In the genomic region with DNA sequence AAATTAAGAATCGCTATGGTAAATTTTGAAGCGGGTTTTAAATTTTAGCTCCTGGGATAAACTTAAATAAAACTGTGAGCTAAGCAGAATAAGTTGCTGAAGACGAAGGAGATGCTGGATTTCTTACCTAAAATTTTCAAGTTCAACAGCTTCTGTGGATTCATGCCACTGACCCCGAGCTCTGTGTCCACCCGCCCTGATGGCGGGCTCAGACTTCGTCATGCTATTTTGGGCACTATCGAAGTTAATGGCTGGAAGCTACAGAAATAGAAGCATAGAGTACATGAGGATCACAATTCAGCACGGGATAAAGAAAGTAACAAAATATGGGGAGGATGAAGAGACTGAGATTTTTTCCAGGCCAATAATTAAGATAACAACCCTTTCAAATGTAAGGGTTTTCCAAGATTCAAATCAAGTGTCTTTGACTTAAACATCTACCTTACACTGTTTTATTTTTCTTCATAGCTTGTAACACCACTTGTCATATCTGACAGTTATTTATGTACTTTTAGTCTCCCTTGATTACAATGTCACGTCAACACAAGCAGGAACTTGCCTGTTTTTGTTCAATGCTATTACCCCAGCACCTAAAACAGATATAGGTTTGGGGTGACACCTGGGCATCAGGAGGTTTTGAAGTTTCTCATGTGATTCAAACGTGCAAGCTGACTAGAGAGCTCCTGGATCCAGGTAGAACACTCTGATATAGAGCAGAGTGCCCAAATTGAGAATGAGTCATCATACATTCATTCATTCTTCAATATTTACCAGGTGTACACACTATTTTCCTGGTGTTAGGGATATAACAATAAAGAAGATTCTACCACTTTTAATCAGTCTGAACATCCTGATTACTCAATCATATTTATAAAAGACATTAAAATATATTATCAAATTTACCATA, we compare ENCODE assay signal across 14 cellular contexts. TPM values are rescaled to one million over a fixed set of nuclear protein-coding genes. Genes with fewer than 3 reads are reported as not detected.
DNase-seq lines count a peak whose midpoint lies in the region; FAIRE-seq and TF ChIP-seq lines count a peak whose summit lies in the region.
"Had no signal": no experiment of that assay in that cellular context is flagged by ENCODE, and none has a peak within 500 bp of the region (broad histone marks: within the 10 kb centered on the region; RNA-seq: fewer than 3 reads in every experiment).

No MANE protein-coding gene starts in this region.

- intact Hi-C loops in left ventricle myocardium inferior (cut with micrococcal nuclease): no loop called here

- H3K9ac ChIP-seq in skeletal muscle tissue (ENCODE audit: low read depth in 1 of 3, low read length in 3 of 3): peak overlapping the region; percentile 27 to 74 (median 66)
- H3K9ac ChIP-seq: KMS-11 had no signal

- peak overlapping the region; percentile 46 for H3K27ac ChIP-seq in HL-60 (replicated peaks)
- peak overlapping the region; percentile 86 for H3K27ac ChIP-seq in left ventricle myocardium inferior (replicated peaks)
- peak overlapping the region; percentile 84 for H3K27ac ChIP-seq in skeletal muscle tissue (ENCODE audit: low read depth, low read length)
- H3K27ac ChIP-seq: KMS-11 had no signal

- peaks cover 20% of the 10 kb centered on the region for H3K4me1 ChIP-seq in left ventricle myocardium inferior
- peaks cover 0 to 4% (median 3%) of the 10 kb centered on the region in 3 donors for H3K4me1 ChIP-seq in skeletal muscle tissue (ENCODE audit: control insufficient read depth in 3 of 3, insufficient read depth in 3 of 3, low read length in 3 of 3)
- H3K4me1 ChIP-seq: BE2C had no signal

- H3K9me3 ChIP-seq in left ventricle myocardium inferior (replicated peaks) (no peaks in the 10 kb centered on the region), skeletal muscle tissue (ENCODE audit: control insufficient read depth in 3 of 3, low read length in 3 of 3) (no peaks in the 10 kb centered on the region)
- H3K9me3 ChIP-seq: BE2C, MG63 had no signal

- DNase-seq in HL-60 (ENCODE audit: low read depth in 1 of 2, low spot score in 1 of 2) (no peak), bronchial epithelial cell (ENCODE audit: low read depth) (peak; percentile 67), left ventricle myocardium inferior (no peak), NCI-H2171 treated with DMSO at 0.1 percent for 48 hours (lab: John Stamatoyannopoulos, UW) (no peak), pons (ENCODE audit: low spot score) (no peak), foreskin fibroblast (no peak)
- DNase-seq: BE2C; MG63; NCI-H526 treated with DMSO at 0.1 percent for 48 hours; NK-92 treated with Interleukin-12 subunit alpha and Interleukin-12 subunit beta, amount 100 ng/mL, for 24 hours had no signal

- no peak overlapping the region for H3K4me3 ChIP-seq in HL-60 (replicated peaks; ENCODE audit: insufficient read depth, low read length)
- H3K4me3 ChIP-seq in bronchial epithelial cell (ENCODE audit: low read depth, low read length): no peak overlapping the region
- H3K4me3 ChIP-seq in left ventricle myocardium inferior: peak overlapping the region; percentile 55
- peak overlapping the region; percentile 37 to 71 (median 55) for H3K4me3 ChIP-seq in skeletal muscle tissue (ENCODE audit: low read length in 3 of 3)
- no peak overlapping the region for H3K4me3 ChIP-seq in foreskin fibroblast (ENCODE audit: low read depth in 1 of 2, low read length in 2 of 2)
- H3K4me3 ChIP-seq: MG63 had no signal

- FAIRE-seq in bronchial epithelial cell (lab: Jason Lieb, UNC): no peak
- FAIRE-seq: H54, HepG2 had no signal

- H3K36me3 ChIP-seq in bronchial epithelial cell (ENCODE audit: control insufficient read depth, insufficient read depth, low read length) (no peaks in the 10 kb centered on the region), left ventricle myocardium inferior (no peaks in the 10 kb centered on the region), skeletal muscle tissue (ENCODE audit: control insufficient read depth in 3 of 3, insufficient read depth in 3 of 3, low read length in 3 of 3) (no peaks in the 10 kb centered on the region)
- H3K36me3 ChIP-seq: BE2C had no signal

- H3K27me3 ChIP-seq in HL-60 (ENCODE audit: insufficient read depth, poor library complexity, severe bottlenecking) (no peaks in the 10 kb centered on the region), bronchial epithelial cell (ENCODE audit: control insufficient read depth, insufficient read depth, low read length) (no peaks in the 10 kb centered on the region), left ventricle myocardium inferior (ENCODE audit: low read depth) (no peaks in the 10 kb centered on the region), skeletal muscle tissue (ENCODE audit: control insufficient read depth in 3 of 3, insufficient read depth in 3 of 3, low read length in 3 of 3) (no peaks in the 10 kb centered on the region)
- H3K27me3 ChIP-seq: BE2C, MG63 had no signal

- no peak for TF ChIP-seq CTCF in HL-60 (IDR thresholded peaks at IDR 0.05; ENCODE audit: insufficient read depth, low read length)
- TF ChIP-seq CTCF in bronchial epithelial cell (IDR thresholded peaks at IDR 0.05; ENCODE audit: insufficient read depth, low read length, severe bottlenecking): no peak
- no peak for TF ChIP-seq CTCF in left ventricle myocardium inferior (IDR thresholded peaks at IDR 0.05; ENCODE audit: borderline replicate concordance)
- no peak for TF ChIP-seq CTCF in foreskin fibroblast (IDR thresholded peaks at IDR 0.05; ENCODE audit: low read depth, low read length)

RNA-seq across cellular contexts. Expression of gene NEK10, which starts 23.0 kb away (rescaled TPM):
- 1.0 and 1.1 TPM in 2 replicates for total RNA-seq in bronchial epithelial cell
- 11.5 TPM for total RNA-seq in left ventricle myocardium inferior
- total RNA-seq in skeletal muscle tissue: 15.1 TPM

Comparison
In these comparisons a context has a peak if more than half of its experiments do, and no peak if none do; other contexts are left out.
1. H3K4me3 ChIP-seq: peak in left ventricle myocardium inferior (single experiment) and skeletal muscle tissue (3 of 3); none in HL-60 (single experiment), bronchial epithelial cell (single experiment) and foreskin fibroblast (0 of 2).
2. Peak in every context shown above with its lines, with median percentiles within 50 percentile points of each other: H3K27ac ChIP-seq.